Comparison of ENCODE assay signal across 11 cellular contexts in genomic region chr2:100978582-100979051, GRCh38. TPM values are rescaled to one million over a fixed set of nuclear protein-coding genes. Genes with fewer than 3 reads are reported as not detected.
A peak's percentile ranks its signal among the peaks of the same experiment; 100 is the strongest.
DNase-seq lines count a peak whose midpoint lies in the region; ATAC-seq and TF ChIP-seq lines count a peak whose summit lies in the region.
"Had no signal": no experiment of that assay in that cellular context is flagged by ENCODE, and none has a peak within 500 bp of the region (broad histone marks: within the 10 kb centered on the region; RNA-seq: fewer than 3 reads in every experiment).

No MANE protein-coding gene starts in this region.

- H3K9me3 Mint-ChIP-seq in T-helper 2 cell treated with Interferon-gamma antibody and Interleukin-4, amounts not matched to agents 5 μg/mL and 100 μg/mL, for 36 hours: no peaks in the 10 kb centered on the region
- H3K9me3 Mint-ChIP-seq in activated naive CD4-positive, alpha-beta T cell treated with anti-CD3 and anti-CD28 coated beads for 36 hours: no peaks in the 10 kb centered on the region
- no peaks in the 10 kb centered on the region for H3K9me3 Mint-ChIP-seq in activated CD8-positive, alpha-beta T cell treated with anti-CD3 and anti-CD28 coated beads for 36 hours
- H3K9me3 Mint-ChIP-seq: CD4-positive, alpha-beta memory T cell had no signal

- CTCF ChIA-PET in activated naive CD4-positive, alpha-beta T cell treated with anti-CD3 and anti-CD28 coated beads for 36 hours (lab: Charles Lee): no interaction called here
- CTCF ChIA-PET in activated CD8-positive, alpha-beta T cell treated with anti-CD3 and anti-CD28 coated beads for 36 hours (lab: Charles Lee): no interaction called here

- TF ChIP-seq CTCF in fibroblast of lung (conservative IDR thresholded peaks at IDR 0.05 in 1 of 2, IDR thresholded peaks at IDR 0.05 in 1 of 2; ENCODE audit: low read depth in 1 of 2, low read length in 2 of 2): no peak
- no peak for TF ChIP-seq CTCF in psoas muscle (IDR thresholded peaks at IDR 0.05)
- TF ChIP-seq CTCF in activated CD8-positive, alpha-beta T cell treated with anti-CD3 and anti-CD28 coated beads for 36 hours (IDR thresholded peaks at IDR 0.05): no peak

- no peaks in the 10 kb centered on the region for H3K36me3 Mint-ChIP-seq in T-helper 2 cell treated with Interferon-gamma antibody and Interleukin-4, amounts not matched to agents 5 μg/mL and 100 μg/mL, for 36 hours (ENCODE audit: low read depth)
- H3K36me3 Mint-ChIP-seq in activated naive CD4-positive, alpha-beta T cell treated with anti-CD3 and anti-CD28 coated beads for 36 hours (ENCODE audit: low read depth): no peaks in the 10 kb centered on the region
- no peaks in the 10 kb centered on the region for H3K36me3 Mint-ChIP-seq in activated CD8-positive, alpha-beta T cell treated with anti-CD3 and anti-CD28 coated beads for 36 hours (ENCODE audit: low read depth)
- H3K36me3 Mint-ChIP-seq: CD4-positive, alpha-beta memory T cell had no signal

- peak in 3 of 4 donors; percentile 20 to 37 (median 34) for ATAC-seq in psoas muscle
- ATAC-seq in HG02759 (IDR thresholded peaks at IDR 0.05; ENCODE audit: unreplicated experiment): no peak
- no peak for ATAC-seq in activated CD8-positive, alpha-beta T cell treated with anti-CD3 and anti-CD28 coated beads for 36 hours
- ATAC-seq: lower lobe of right lung had no signal

- H3K4me1 Mint-ChIP-seq in T-helper 2 cell treated with Interferon-gamma antibody and Interleukin-4, amounts not matched to agents 5 μg/mL and 100 μg/mL, for 36 hours (ENCODE audit: low read depth): no peaks in the 10 kb centered on the region
- no peaks in the 10 kb centered on the region for H3K4me1 Mint-ChIP-seq in activated naive CD4-positive, alpha-beta T cell treated with anti-CD3 and anti-CD28 coated beads for 36 hours (ENCODE audit: low read depth)
- no peaks in the 10 kb centered on the region for H3K4me1 Mint-ChIP-seq in activated CD8-positive, alpha-beta T cell treated with anti-CD3 and anti-CD28 coated beads for 36 hours (ENCODE audit: low read depth)

- H3K79me2 ChIP-seq in fibroblast of lung (ENCODE audit: control insufficient read depth, insufficient read depth, low read length): no peaks in the 10 kb centered on the region

- no peak overlapping the region for H3K9ac ChIP-seq in fibroblast of lung (ENCODE audit: insufficient read depth, low read length)

- H3K27ac ChIP-seq in fibroblast of lung (ENCODE audit: insufficient read depth, low read length): no peak overlapping the region
- H3K27ac ChIP-seq in psoas muscle: no peak overlapping the region
- H3K27ac ChIP-seq: lower lobe of right lung, right lobe of liver had no signal

- H3K4me3 ChIP-seq in fibroblast of lung (replicated peaks in 1 of 4; ENCODE audit: control extremely low read depth in 1 of 4, insufficient read depth in 1 of 4, low read depth in 3 of 4, low read length in 4 of 4) (no peak overlapping the region), psoas muscle (no peak overlapping the region)
- H3K4me3 ChIP-seq: lower lobe of right lung, right lobe of liver had no signal

- H3K36me3 ChIP-seq in fibroblast of lung (ENCODE audit: control insufficient read depth, insufficient read depth, low read length) (no peaks in the 10 kb centered on the region), psoas muscle (ENCODE audit: insufficient read depth in 1 of 2, low read depth in 1 of 2) (peaks cover 0 to 73% of the 10 kb centered on the region in 2 donors)

- no peak overlapping the region for H3K27ac Mint-ChIP-seq in T-helper 2 cell treated with Interferon-gamma antibody and Interleukin-4, amounts not matched to agents 5 μg/mL and 100 μg/mL, for 36 hours
- no peak overlapping the region for H3K27ac Mint-ChIP-seq in activated naive CD4-positive, alpha-beta T cell treated with anti-CD3 and anti-CD28 coated beads for 36 hours
- no peak overlapping the region for H3K27ac Mint-ChIP-seq in activated CD8-positive, alpha-beta T cell treated with anti-CD3 and anti-CD28 coated beads for 36 hours

- no peak overlapping the region for H2AFZ ChIP-seq in fibroblast of lung (ENCODE audit: low read length)

- intact Hi-C loops in psoas muscle (cut with DNase I): no loop called here
- intact Hi-C loops in activated naive CD4-positive, alpha-beta T cell treated with anti-CD3 and anti-CD28 coated beads for 36 hours (cut with micrococcal nuclease): no loop called here
- intact Hi-C loops in activated CD8-positive, alpha-beta T cell treated with anti-CD3 and anti-CD28 coated beads for 36 hours (cut with micrococcal nuclease): no loop called here

- H4K20me1 ChIP-seq in fibroblast of lung (ENCODE audit: control insufficient read depth, extremely low read depth, insufficient read depth, low read length): no peaks in the 10 kb centered on the region

- H3K4me1 ChIP-seq in fibroblast of lung (ENCODE audit: control insufficient read depth, extremely low read depth, insufficient read depth, low read length) (peaks cover 4% of the 10 kb centered on the region), psoas muscle (no peaks in the 10 kb centered on the region)
- H3K4me1 ChIP-seq: lower lobe of right lung, right lobe of liver had no signal

- H3K27me3 ChIP-seq in fibroblast of lung (ENCODE audit: control insufficient read depth, insufficient read depth, low read length) (no peaks in the 10 kb centered on the region), psoas muscle (ENCODE audit: insufficient read depth in 3 of 3, low read length in 2 of 3) (no peaks in the 10 kb centered on the region)
- H3K27me3 ChIP-seq: right lobe of liver had no signal

- peak overlapping the region; percentile 30 for H3K4me2 ChIP-seq in fibroblast of lung (ENCODE audit: extremely low read depth, insufficient read depth, low read length)

- H3K27me3 Mint-ChIP-seq in T-helper 2 cell treated with Interferon-gamma antibody and Interleukin-4, amounts not matched to agents 5 μg/mL and 100 μg/mL, for 36 hours (ENCODE audit: low read depth): no peaks in the 10 kb centered on the region
- no peaks in the 10 kb centered on the region for H3K27me3 Mint-ChIP-seq in activated naive CD4-positive, alpha-beta T cell treated with anti-CD3 and anti-CD28 coated beads for 36 hours (ENCODE audit: low read depth)
- H3K27me3 Mint-ChIP-seq in activated CD8-positive, alpha-beta T cell treated with anti-CD3 and anti-CD28 coated beads for 36 hours: no peaks in the 10 kb centered on the region
- H3K27me3 Mint-ChIP-seq: CD4-positive, alpha-beta memory T cell had no signal

- DNase-seq in EL: peak; percentile 50
- peak; percentile 44 for DNase-seq in UCSD-AML1 (lab: John Stamatoyannopoulos, UW; ENCODE audit: unreplicated experiment)
- DNase-seq in fibroblast of lung (ENCODE audit: low read depth in 2 of 2): peak; percentile 68
- peak in 1 of 2 donors; percentile 41 for DNase-seq in psoas muscle
- DNase-seq in T-helper 2 cell treated with Interferon-gamma antibody and Interleukin-4, amounts not matched to agents 5 μg/mL and 100 μg/mL, for 36 hours (ENCODE audit: low spot score): no peak
- no peak for DNase-seq in activated naive CD4-positive, alpha-beta T cell treated with anti-CD3 and anti-CD28 coated beads for 36 hours
- no peak for DNase-seq in activated CD8-positive, alpha-beta T cell treated with anti-CD3 and anti-CD28 coated beads for 36 hours
- DNase-seq: CD4-positive, alpha-beta memory T cell; lower lobe of right lung; right lobe of liver had no signal

- WGBS in psoas muscle, 3 donors: 50 to 61% (median 58%) methylated on average over 13 of the region's 13 CpGs

- H3K4me3 Mint-ChIP-seq in T-helper 2 cell treated with Interferon-gamma antibody and Interleukin-4, amounts not matched to agents 5 μg/mL and 100 μg/mL, for 36 hours: no peak overlapping the region
- no peak overlapping the region for H3K4me3 Mint-ChIP-seq in activated naive CD4-positive, alpha-beta T cell treated with anti-CD3 and anti-CD28 coated beads for 36 hours
- no peak overlapping the region for H3K4me3 Mint-ChIP-seq in activated CD8-positive, alpha-beta T cell treated with anti-CD3 and anti-CD28 coated beads for 36 hours

- POLR2A ChIA-PET in activated CD8-positive, alpha-beta T cell treated with anti-CD3 and anti-CD28 coated beads for 36 hours (lab: Charles Lee): no interaction called here

- H3K9me3 ChIP-seq in fibroblast of lung (ENCODE audit: control insufficient read depth, insufficient read depth, low read depth, low read length) (no peaks in the 10 kb centered on the region), psoas muscle (no peaks in the 10 kb centered on the region)
- H3K9me3 ChIP-seq: lower lobe of right lung, right lobe of liver had no signal

RNA-seq across cellular contexts. Expression of gene RPL31, which starts 23.5 kb away (rescaled TPM):
- total RNA-seq in fibroblast of lung: 1,159 and 1,348 TPM in 2 replicates
- 2,177 and 2,636 TPM in 2 replicates for polyA plus RNA-seq in fibroblast of lung
- 2,504 and 3,434 TPM in 2 replicates for polyA plus RNA-seq in fibroblast of lung (2012)
- polyA minus RNA-seq in fibroblast of lung (ENCODE audit: low replicate concordance): 260 and 319 TPM in 2 replicates
- total RNA-seq in psoas muscle: 1,000 to 10,000 TPM in 1 of 4 donors, 100 to 1,000 TPM in 3; 718 to 1,227 (median 793) TPM
- 1,000 to 10,000 TPM; 2,383 to 3,893 (median 2,730) TPM for polyA plus RNA-seq in psoas muscle
- total RNA-seq in activated naive CD4-positive, alpha-beta T cell treated with anti-CD3 and anti-CD28 coated beads for 36 hours: 1,000 to 10,000 TPM; 2,225 to 2,255 TPM
- 1,000 to 10,000 TPM; 1,667 to 1,859 TPM for total RNA-seq in activated CD8-positive, alpha-beta T cell treated with anti-CD3 and anti-CD28 coated beads for 36 hours

Comparison
In these comparisons a context has a peak if more than half of its experiments do, and no peak if none do; other contexts are left out.
1. DNase-seq: peak in EL (single experiment), UCSD-AML1 (single experiment) and fibroblast of lung (2 of 2); none in T-helper 2 cell treated with Interferon-gamma antibody and Interleukin-4, amounts not matched to agents 5 μg/mL and 100 μg/mL, for 36 hours (single experiment), activated naive CD4-positive, alpha-beta T cell treated with anti-CD3 and anti-CD28 coated beads for 36 hours (single experiment) and activated CD8-positive, alpha-beta T cell treated with anti-CD3 and anti-CD28 coated beads for 36 hours (single experiment).
2. ATAC-seq: peak in psoas muscle (3 of 4); none in HG02759 (single experiment) and activated CD8-positive, alpha-beta T cell treated with anti-CD3 and anti-CD28 coated beads for 36 hours (single experiment).